17 cellular contexts compared by ENCODE assay signal in genomic region chr4:54773022-54773421, GRCh38.
DNase-seq lines count a peak whose midpoint lies in the region; ATAC-seq, FAIRE-seq and TF ChIP-seq lines count a peak whose summit lies in the region.
"Had no signal": no experiment of that assay in that cellular context is flagged by ENCODE, and none has a peak within 500 bp of the region (broad histone marks: within the 10 kb centered on the region; RNA-seq: fewer than 3 reads in every experiment).

No MANE protein-coding gene starts in this region.

- peaks cover 0 to 5% (median 0%) of the 10 kb centered on the region in 3 donors for H3K36me3 Mint-ChIP-seq in CD8-positive, alpha-beta memory T cell
- H3K36me3 Mint-ChIP-seq: CD4-positive, alpha-beta memory T cell had no signal

- no peak overlapping the region for H3K4me3 Mint-ChIP-seq in CD8-positive, alpha-beta memory T cell
- H3K4me3 Mint-ChIP-seq: CD4-positive, alpha-beta memory T cell; H9 had no signal

- TF ChIP-seq POLR2A in HepG2 (IDR thresholded peaks at IDR 0.05; ENCODE audit: insufficient read depth in 1 of 2, low read depth in 2 of 2, low read length in 2 of 2), result no peak
- TF ChIP-seq POLR2A in right lobe of liver (IDR thresholded peaks at IDR 0.05), result no peak
- no peak for TF ChIP-seq POLR2A in K562 (conservative IDR thresholded peaks at IDR 0.05)

- H2AFZ ChIP-seq in HepG2 (ENCODE audit: low read length), result no peak overlapping the region
- no peak overlapping the region for H2AFZ ChIP-seq in K562 (ENCODE audit: low read depth, low read length)

- no peak overlapping the region for H3K9ac ChIP-seq in HepG2 (ENCODE audit: insufficient read depth, low read depth, low read length)
- no peak overlapping the region for H3K9ac ChIP-seq in K562 (ENCODE audit: insufficient read depth in 1 of 2, low read depth in 2 of 2, low read length in 2 of 2)

- H3K27me3 ChIP-seq in HepG2 (ENCODE audit: control insufficient read depth in 1 of 2, insufficient read depth in 2 of 2, low read length in 2 of 2) (no peaks in the 10 kb centered on the region), right lobe of liver (no peaks in the 10 kb centered on the region), K562 (ENCODE audit: control insufficient read depth in 2 of 2, insufficient read depth in 2 of 2, low read length in 2 of 2) (peaks cover 2 to 5% of the 10 kb centered on the region in 2 experiments; a peak in 4 of 5 replicates)
- H3K27me3 ChIP-seq in CD8-positive, alpha-beta memory T cell (ENCODE audit: insufficient read depth, low read length, poor library complexity, severe bottlenecking), result no peaks in the 10 kb centered on the region

- CTCF ChIA-PET in HepG2 (lab: Yijun Ruan, JAX; ENCODE audit: low intra/inter-chr PET ratio, low total read pairs) (no interaction called here), K562 (lab: Yijun Ruan, JAX; ENCODE audit: low intra/inter-chr PET ratio) (no interaction called here)
- CTCF ChIA-PET in CD8-positive, alpha-beta memory T cell (lab: Charles Lee), result no interaction called here

- no peaks in the 10 kb centered on the region for H3K9me1 ChIP-seq in K562 (ENCODE audit: control insufficient read depth, insufficient read depth, low read length)

- H3K27ac ChIP-seq in HepG2 (ENCODE audit: extremely low read length, insufficient read depth, low read length) (no peak overlapping the region), right lobe of liver (no peak overlapping the region), K562 (ENCODE audit: extremely low read depth, low read depth, low read length) (no peak overlapping the region)
- no peak overlapping the region for H3K27ac ChIP-seq in CD8-positive, alpha-beta memory T cell (ENCODE audit: low read depth, low read length)

- H3K79me2 ChIP-seq in HepG2 (ENCODE audit: insufficient read depth, low read length) (no peaks in the 10 kb centered on the region), K562 (ENCODE audit: control insufficient read depth, insufficient read depth, low read length) (no peaks in the 10 kb centered on the region)

- H3K36me3 ChIP-seq in HepG2 (replicated peaks in 1 of 2; ENCODE audit: control insufficient read depth in 1 of 2, insufficient read depth in 2 of 2, low read length in 2 of 2), result no peaks in the 10 kb centered on the region
- no peaks in the 10 kb centered on the region for H3K36me3 ChIP-seq in right lobe of liver
- no peaks in the 10 kb centered on the region for H3K36me3 ChIP-seq in K562 (ENCODE audit: control insufficient read depth, insufficient read depth, low read length)
- no peaks in the 10 kb centered on the region for H3K36me3 ChIP-seq in CD8-positive, alpha-beta memory T cell (ENCODE audit: insufficient read depth, low read length)

- in situ Hi-C loops in HepG2 (cut with HindIII; ENCODE audit: extremely low pct_ligation_motif_present, low pct_unique_long_range_greater_than_20kb), result no loop called here
- in situ Hi-C loops in K562 (cut with MboI), result no loop called here

- H3K4me1 ChIP-seq in HepG2 (ENCODE audit: insufficient read depth, low read length), result no peaks in the 10 kb centered on the region
- H3K4me1 ChIP-seq in right lobe of liver, result no peaks in the 10 kb centered on the region
- no peaks in the 10 kb centered on the region for H3K4me1 ChIP-seq in K562 (replicated peaks in 1 of 2; ENCODE audit: control insufficient read depth in 2 of 2, insufficient read depth in 2 of 2, low read length in 2 of 2)
- H3K4me1 ChIP-seq in CD8-positive, alpha-beta memory T cell (ENCODE audit: insufficient read depth, low read length), result no peaks in the 10 kb centered on the region
- H3K4me1 ChIP-seq: Caco-2 had no signal

- H3K27ac Mint-ChIP-seq in CD8-positive, alpha-beta memory T cell, result no peak overlapping the region
- H3K27ac Mint-ChIP-seq: CD4-positive, alpha-beta memory T cell; H9 had no signal

- no peaks in the 10 kb centered on the region for H3K9me3 Mint-ChIP-seq in CD8-positive, alpha-beta memory T cell

- DNase-seq in HepG2 (ENCODE audit: low spot score) (no peak), right lobe of liver (no peak), K562 (ENCODE audit: extremely low read depth in 1 of 4, low spot score in 3 of 4) (no peak), OCI-M2 (lab: John Stamatoyannopoulos, UW; ENCODE audit: unreplicated experiment) (no peak)
- no peak for DNase-seq in CD8-positive, alpha-beta memory T cell
- DNase-seq: 8988T; C1 segment of cervical spinal cord; Caco-2; CD4-positive, alpha-beta memory T cell; DMS153; DND-41; H9 had no signal

- TF ChIP-seq CTCF in HepG2 (CRISPR knock-in tag; IDR thresholded peaks at IDR 0.05) (no peak), right lobe of liver (IDR thresholded peaks at IDR 0.05) (no peak), K562 (IDR thresholded peaks at IDR 0.05 in 2 of 3, conservative IDR thresholded peaks at IDR 0.05 in 1 of 3; ENCODE audit: insufficient read depth in 2 of 3, low read depth in 1 of 3, low read length in 3 of 3) (no peak)

- TF ChIP-seq RAD21 in HepG2 (CRISPR knock-in tag; IDR thresholded peaks at IDR 0.05), result no peak
- TF ChIP-seq RAD21 in Ishikawa (IDR thresholded peaks at IDR 0.05; ENCODE audit: low read depth), result no peak
- TF ChIP-seq RAD21 in K562 (CRISPR knock-in tag; conservative IDR thresholded peaks at IDR 0.05 in 1 of 2, IDR thresholded peaks at IDR 0.05 in 1 of 2), result no peak

- POLR2A ChIA-PET in HepG2 (lab: Yijun Ruan, JAX) (no interaction called here), K562 (lab: Yijun Ruan, JAX) (no interaction called here)
- POLR2A ChIA-PET in CD8-positive, alpha-beta memory T cell (lab: Charles Lee), result no interaction called here

- BruUV-seq in HepG2 (replicated peaks; lab: Mats Ljungman, UMichigan) (no TSS peak), K562 (replicated peaks; lab: Mats Ljungman, UMichigan) (no TSS peak)

- intact Hi-C loops in HepG2 (cut with micrococcal nuclease; ENCODE audit: unreplicated experiment) (no loop called here), right lobe of liver (cut with DNase I) (no loop called here), K562 (cut with micrococcal nuclease) (no loop called here)

- H3K4me3 ChIP-seq in HepG2 (replicated peaks in 1 of 3; ENCODE audit: insufficient read depth in 1 of 3, low read depth in 2 of 3, low read length in 3 of 3) (no peak overlapping the region), right lobe of liver (no peak overlapping the region), K562 (no peak overlapping the region)
- no peak overlapping the region for H3K4me3 ChIP-seq in CD8-positive, alpha-beta memory T cell (ENCODE audit: low read length)

- H3K9me3 ChIP-seq in HepG2 (ENCODE audit: low read length) (no peaks in the 10 kb centered on the region), right lobe of liver (no peaks in the 10 kb centered on the region), K562 (replicated peaks; ENCODE audit: control insufficient read depth, insufficient read depth, low read depth, low read length) (no peaks in the 10 kb centered on the region)
- no peaks in the 10 kb centered on the region for H3K9me3 ChIP-seq in CD8-positive, alpha-beta memory T cell (ENCODE audit: low read length)
- H3K9me3 ChIP-seq: Caco-2 had no signal

- no peak for FAIRE-seq in HepG2 (lab: Jason Lieb, UNC)
- no peak for FAIRE-seq in K562 (lab: Jason Lieb, UNC)
- FAIRE-seq: G401.6, GM12892 had no signal

- H3K27me3 Mint-ChIP-seq in CD8-positive, alpha-beta memory T cell, result peaks cover 0 to 2% of the 10 kb centered on the region in 2 donors

- H4K20me1 ChIP-seq in HepG2 (ENCODE audit: insufficient read depth, low read length), result no peaks in the 10 kb centered on the region
- H4K20me1 ChIP-seq in K562 (replicated peaks; ENCODE audit: control insufficient read depth, insufficient read depth, low read length), result no peaks in the 10 kb centered on the region

- no peaks in the 10 kb centered on the region for H3K4me1 Mint-ChIP-seq in CD8-positive, alpha-beta memory T cell
- H3K4me1 Mint-ChIP-seq: CD4-positive, alpha-beta memory T cell had no signal

- 67% methylated on average over 4 of the region's 4 CpGs for WGBS in HepG2 (ENCODE audit: low lambda C conversion rate)
- WGBS in right lobe of liver (ENCODE audit: insufficient coverage, low coverage, low lambda C conversion rate, missing lambda C conversion rate), result 52% methylated on average over 3 of the region's 4 CpGs
- 1% methylated on average over 4 of the region's 4 CpGs for WGBS in K562 (ENCODE audit: insufficient coverage, low coverage, missing lambda C conversion rate)

- no peak for TF ChIP-seq EP300 in HepG2 (IDR thresholded peaks at IDR 0.05; ENCODE audit: low read depth in 2 of 2, low read length in 2 of 2)
- TF ChIP-seq EP300 in HepG2 (CRISPR knock-in tag; IDR thresholded peaks at IDR 0.05; ENCODE audit: borderline replicate concordance), result no peak
- no peak for TF ChIP-seq EP300 in Ishikawa (IDR thresholded peaks at IDR 0.05; ENCODE audit: borderline replicate concordance)
- TF ChIP-seq EP300 in K562 (IDR thresholded peaks at IDR 0.05; ENCODE audit: low read length), result no peak

- no peak overlapping the region for H3K4me2 ChIP-seq in HepG2 (ENCODE audit: low read depth, low read length)
- H3K4me2 ChIP-seq in K562 (ENCODE audit: insufficient read depth, low read length), result no peak overlapping the region

- ATAC-seq in HepG2 (no peak), right lobe of liver (no peak), K562 (no peak), HG02588 (IDR thresholded peaks at IDR 0.05; ENCODE audit: unreplicated experiment) (no peak)
- ATAC-seq: HCT116 had no signal

TF ChIP-seq in HepG2, 621 proteins besides CTCF, POLR2A, EP300 and RAD21:
- peak; percentile 92 for TF ChIP-seq CEBPB (IDR thresholded peaks at IDR 0.05; ENCODE audit: borderline replicate concordance, low read depth, low read length)
- TF ChIP-seq SP1 (IDR thresholded peaks at IDR 0.05), result no peak
- no peak for TF ChIP-seq SP1 (CRISPR knock-in tag; IDR thresholded peaks at IDR 0.05)

TF ChIP-seq in Ishikawa, 13 proteins besides CTCF, POLR2A, EP300 and RAD21 (continues in another document):
- TF ChIP-seq NFIC (IDR thresholded peaks at IDR 0.05), result no peak

TF ChIP-seq in K562, 482 proteins besides CTCF, POLR2A, EP300 and RAD21 (continues in another document):
- TF ChIP-seq, protein P1, sequence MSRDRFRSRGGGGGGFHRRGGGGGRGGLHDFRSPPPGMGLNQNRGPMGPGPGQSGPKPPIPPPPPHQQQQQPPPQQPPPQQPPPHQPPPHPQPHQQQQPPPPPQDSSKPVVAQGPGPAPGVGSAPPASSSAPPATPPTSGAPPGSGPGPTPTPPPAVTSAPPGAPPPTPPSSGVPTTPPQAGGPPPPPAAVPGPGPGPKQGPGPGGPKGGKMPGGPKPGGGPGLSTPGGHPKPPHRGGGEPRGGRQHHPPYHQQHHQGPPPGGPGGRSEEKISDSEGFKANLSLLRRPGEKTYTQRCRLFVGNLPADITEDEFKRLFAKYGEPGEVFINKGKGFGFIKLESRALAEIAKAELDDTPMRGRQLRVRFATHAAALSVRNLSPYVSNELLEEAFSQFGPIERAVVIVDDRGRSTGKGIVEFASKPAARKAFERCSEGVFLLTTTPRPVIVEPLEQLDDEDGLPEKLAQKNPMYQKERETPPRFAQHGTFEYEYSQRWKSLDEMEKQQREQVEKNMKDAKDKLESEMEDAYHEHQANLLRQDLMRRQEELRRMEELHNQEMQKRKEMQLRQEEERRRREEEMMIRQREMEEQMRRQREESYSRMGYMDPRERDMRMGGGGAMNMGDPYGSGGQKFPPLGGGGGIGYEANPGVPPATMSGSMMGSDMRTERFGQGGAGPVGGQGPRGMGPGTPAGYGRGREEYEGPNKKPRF (IDR thresholded peaks at IDR 0.05; ENCODE audit: low read depth, low read length), result no peak

Comparison
In these comparisons a context has a peak if more than half of its experiments do, and no peak if none do; other contexts are left out.
1. Of the 241 proteins assayed by ChIP-seq in both HepG2 and K562: peak only in HepG2: none; only in K562: CEBPG and IRF9; in both: CEBPB; in neither: 238.